Comparison of ENCODE assay signal across 16 cellular contexts in genomic region chr7:113339661-113340060, GRCh38.
"Had no signal": no experiment of that assay in that cellular context is flagged by ENCODE, and none has a peak within 500 bp of the region (broad histone marks: within the 10 kb centered on the region; RNA-seq: fewer than 3 reads in every experiment).

No MANE protein-coding gene starts in this region.

- H3K36me3 Mint-ChIP-seq: mesothelial cell of epicardium had no signal

- DNase-seq: dermis blood vessel endothelial cell; dorsolateral prefrontal cortex; effector CD4-positive, alpha-beta T cell; effector memory CD4-positive, alpha-beta T cell; foreskin keratinocyte; glutamatergic neuron; head of caudate nucleus; heart right ventricle; hippocampal formation; left cardiac atrium; left lung; left ventricle myocardium superior; lower lobe of right lung; mesenchymal stem cell; mucosa of descending colon had no signal

- H3K27ac Mint-ChIP-seq: mesothelial cell of epicardium had no signal

- H3K4me3 Mint-ChIP-seq: mesothelial cell of epicardium had no signal
